8 cellular contexts compared by ENCODE assay signal in genomic region chr13:51644649-51645048, GRCh38.
DNase-seq lines count a peak whose midpoint lies in the region; ATAC-seq and TF ChIP-seq lines count a peak whose summit lies in the region.

No MANE protein-coding gene starts in this region.

- DNase-seq in GF-D8 (lab: John Stamatoyannopoulos, UW) = peak; percentile 46
- peak; percentile 60 for DNase-seq in NB4 (ENCODE audit: low read depth)
- no peak for DNase-seq in dorsolateral prefrontal cortex
- DNase-seq in natural killer cell = no peak
- DNase-seq in mesenteric fat pad (ENCODE audit: low spot score) = no peak

- H3K27ac ChIP-seq in dorsolateral prefrontal cortex = peak overlapping the region in 48 of 59 donors; percentile 3 to 78 (median 56)

- H3K9me3 Mint-ChIP-seq in natural killer cell = no peaks in the 10 kb centered on the region

- H3K4me3 Mint-ChIP-seq in natural killer cell = peak overlapping the region; percentile 61

- TF ChIP-seq POLR2A in NB4 (IDR thresholded peaks at IDR 0.05; ENCODE audit: extremely low read depth, insufficient read length) = no peak

- intact Hi-C loops in dorsolateral prefrontal cortex (cut with DNase I) = no loop called here
- intact Hi-C loops in natural killer cell (cut with micrococcal nuclease) = loop anchor here (1.0 to 2.0 kb wide), 2 partner anchors 60 to 191 kb away; partner anchors contain the start of genes INTS6 and WDFY2

- H3K27me3 Mint-ChIP-seq in natural killer cell (ENCODE audit: low read depth in 2 of 2) = no peaks in the 10 kb centered on the region

- peak in 2 of 3 donors; percentile 19 to 24 for ATAC-seq in natural killer cell
- ATAC-seq in GM18873 (IDR thresholded peaks at IDR 0.05; ENCODE audit: low FRiP score, unreplicated experiment) = no peak
- ATAC-seq in HG03139 (IDR thresholded peaks at IDR 0.05; ENCODE audit: unreplicated experiment) = no peak
- ATAC-seq in GM21576 (IDR thresholded peaks at IDR 0.05; ENCODE audit: unreplicated experiment) = no peak

- peak overlapping the region; percentile 96 for H3K27ac Mint-ChIP-seq in natural killer cell

- peaks cover 40 to 48% of the 10 kb centered on the region in 2 donors for H3K4me1 Mint-ChIP-seq in natural killer cell

- H3K4me3 ChIP-seq in NB4 (ENCODE audit: low read depth, low read length) (peak overlapping the region; percentile 39), dorsolateral prefrontal cortex (no peak overlapping the region)

- H3K27me3 ChIP-seq in dorsolateral prefrontal cortex = no peaks in the 10 kb centered on the region

- no peaks in the 10 kb centered on the region for H3K36me3 Mint-ChIP-seq in natural killer cell

- TF ChIP-seq CTCF in NB4 (IDR thresholded peaks at IDR 0.05; ENCODE audit: low read depth, low read length) = no peak
- no peak for TF ChIP-seq CTCF in dorsolateral prefrontal cortex (IDR thresholded peaks at IDR 0.05 in 54 of 56, conservative IDR thresholded peaks at IDR 0.05 in 2 of 56; ENCODE audit: low read depth in 1 of 56, partially characterized antibody in 56 of 56)
- no peak for TF ChIP-seq CTCF in natural killer cell (IDR thresholded peaks at IDR 0.05)

Comparison
In these comparisons a context has a peak if more than half of its experiments do, and no peak if none do; other contexts are left out.
1. DNase-seq: peak in GF-D8 (single experiment) and NB4 (single experiment); none in dorsolateral prefrontal cortex (0 of 10), natural killer cell (single experiment) and mesenteric fat pad (single experiment).
2. ATAC-seq: peak in natural killer cell (2 of 3); none in GM18873 (single experiment), HG03139 (single experiment) and GM21576 (single experiment).